Comparison of ENCODE assay signal across 27 cellular contexts in genomic region chr4:84901745-84902283, GRCh38.
"Had no signal": no experiment of that assay in that cellular context is flagged by ENCODE, and none has a peak within 500 bp of the region (broad histone marks: within the 10 kb centered on the region; RNA-seq: fewer than 3 reads in every experiment).

No MANE protein-coding gene starts in this region.

- H3K27ac ChIP-seq: adrenal gland, body of pancreas, SJSA1, WERI-Rb-1 had no signal

- H3K36me3 Mint-ChIP-seq: activated naive CD8-positive, alpha-beta T cell treated with anti-CD3 and anti-CD28 coated beads, Interleukin-2, amount 10 ng/mL, durations not matched to agents 7 days and 5 days; T-cell had no signal

- H3K9me3 ChIP-seq: adrenal gland, body of pancreas, MG63, SJSA1 had no signal

- H3K4me3 ChIP-seq: adrenal gland, body of pancreas, MG63, SJSA1 had no signal

- H3K4me1 ChIP-seq: body of pancreas, SJSA1 had no signal

- H3K9me3 Mint-ChIP-seq: activated naive CD8-positive, alpha-beta T cell treated with anti-CD3 and anti-CD28 coated beads, Interleukin-2, amount 10 ng/mL, durations not matched to agents 7 days and 5 days had no signal

- H3K27me3 ChIP-seq: adrenal gland, body of pancreas, MG63, SJSA1 had no signal

- ATAC-seq: activated CD4-positive, CD25-positive, alpha-beta regulatory T cell treated with anti-CD3 and anti-CD28 coated beads, Interleukin-2, amount 50 U/mL, for 24 hours; activated CD8-positive, alpha-beta T cell treated with anti-CD3 and anti-CD28 coated beads, Interleukin-2, amount 10 ng/mL, durations not matched to agents 7 days and 5 days; body of pancreas; HepG2; Panc1; T-cell had no signal

- H3K36me3 ChIP-seq: adrenal gland, MG63, WERI-Rb-1 had no signal

- H3K4me1 Mint-ChIP-seq: activated naive CD8-positive, alpha-beta T cell treated with anti-CD3 and anti-CD28 coated beads, Interleukin-2, amount 10 ng/mL, durations not matched to agents 7 days and 5 days; T-cell had no signal

- H3K27me3 Mint-ChIP-seq: activated naive CD8-positive, alpha-beta T cell treated with anti-CD3 and anti-CD28 coated beads, Interleukin-2, amount 10 ng/mL, durations not matched to agents 7 days and 5 days; T-cell had no signal

- DNase-seq: activated CD4-positive, alpha-beta T cell treated with anti-CD3 and anti-CD28 coated beads for 4 hours; activated CD4-positive, alpha-beta T cell treated with anti-CD3 and anti-CD28 coated beads, Interleukin-2, amount 50 U/mL, for 4 hours; activated CD8-positive, alpha-beta memory T cell treated with anti-CD3 and anti-CD28 coated beads, Interleukin-2, amount 50 U/mL, for 48 hours; activated CD8-positive, alpha-beta T cell treated with anti-CD3 and anti-CD28 coated beads, Interleukin-2, amount 10 ng/mL, durations not matched to agents 7 days and 5 days; activated naive CD4-positive, alpha-beta T cell treated with anti-CD3 and anti-CD28 coated beads, Interleukin-2, amount 50 U/mL, for 16 hours; activated naive CD8-positive, alpha-beta T cell treated with anti-CD3 and anti-CD28 coated beads, Interleukin-2, amount 10 ng/mL, durations not matched to agents 7 days and 5 days; activated T-cell treated with anti-CD3 and anti-CD28 coated beads, Interleukin-2, amount 50 U/mL, for 1 hour; adrenal gland; aorta; body of pancreas; MG63; NCI-H1105; NCI-H1436; NCI-H1694 treated with DMSO at 0.1 percent for 48 hours; NCI-H2029 treated with DMSO at 0.1 percent for 48 hours; NCI-H345; NCI-H510A; NCI-H526 treated with DMSO at 0.1 percent for 48 hours; NK-92 treated with Interleukin-12 subunit alpha and Interleukin-12 subunit beta, amount 100 ng/mL, for 24 hours; RPMI8226; SHP77; T-cell had no signal

- H3K4me3 Mint-ChIP-seq: activated CD8-positive, alpha-beta T cell treated with anti-CD3 and anti-CD28 coated beads, Interleukin-2, amount 10 ng/mL, durations not matched to agents 7 days and 5 days; activated naive CD8-positive, alpha-beta T cell treated with anti-CD3 and anti-CD28 coated beads, Interleukin-2, amount 10 ng/mL, durations not matched to agents 7 days and 5 days; T-cell had no signal

- H3K27ac Mint-ChIP-seq: activated CD8-positive, alpha-beta T cell treated with anti-CD3 and anti-CD28 coated beads, Interleukin-2, amount 10 ng/mL, durations not matched to agents 7 days and 5 days; activated naive CD8-positive, alpha-beta T cell treated with anti-CD3 and anti-CD28 coated beads, Interleukin-2, amount 10 ng/mL, durations not matched to agents 7 days and 5 days; T-cell had no signal
